ENCODE assay signal across 8 cellular contexts in genomic region chr14:68790656-68791077, GRCh38.
DNase-seq lines count a peak whose midpoint lies in the region; ATAC-seq and TF ChIP-seq lines count a peak whose summit lies in the region.

No MANE protein-coding gene starts in this region.

- H3K27me3 ChIP-seq in OCI-LY3 (ENCODE audit: low read depth, low read length) (no peaks in the 10 kb centered on the region), iPS-20b (ENCODE audit: insufficient read depth, low read length) (no peaks in the 10 kb centered on the region)

- H3K4me1 ChIP-seq in OCI-LY3 (ENCODE audit: low read length) (peaks cover 56% of the 10 kb centered on the region), iPS-20b (ENCODE audit: insufficient read depth, low read length) (peaks cover 9% of the 10 kb centered on the region; the same call in 1 of the 2 replicates)

- peaks cover 20% of the 10 kb centered on the region for H3K36me3 Mint-ChIP-seq in activated naive CD8-positive, alpha-beta T cell

- TF ChIP-seq CTCF in AG10803 (conservative IDR thresholded peaks at IDR 0.05; ENCODE audit: low read length) (no peak), OCI-LY3 (IDR thresholded peaks at IDR 0.05; ENCODE audit: low read depth, low read length) (no peak)

- H3K9me3 Mint-ChIP-seq in activated naive CD8-positive, alpha-beta T cell (ENCODE audit: low read depth): no peaks in the 10 kb centered on the region

- peak overlapping the region; percentile 89 for H3K4me2 ChIP-seq in OCI-LY3 (ENCODE audit: low read length)

- H3K4me3 ChIP-seq in AG10803 (ENCODE audit: low read length) (peak overlapping the region; percentile 100), OCI-LY3 (ENCODE audit: low read length) (peak overlapping the region; percentile 89), iPS-20b (ENCODE audit: low read length) (peak overlapping the region; percentile 100)

- H3K36me3 ChIP-seq in OCI-LY3 (replicated peaks; ENCODE audit: low read depth, low read length) (peaks cover 54% of the 10 kb centered on the region), iPS-20b (ENCODE audit: insufficient read depth, low read depth, low read length) (peaks cover 63% of the 10 kb centered on the region)

- H3K79me2 ChIP-seq in OCI-LY3 (ENCODE audit: low read length): peaks cover 65% of the 10 kb centered on the region

- ATAC-seq in HG02852 (IDR thresholded peaks at IDR 0.05; ENCODE audit: unreplicated experiment) (no peak), HG03442 (IDR thresholded peaks at IDR 0.05; ENCODE audit: unreplicated experiment) (no peak)

- peak overlapping the region; percentile 99 for H3K4me3 Mint-ChIP-seq in activated naive CD8-positive, alpha-beta T cell

- H3K9ac ChIP-seq in OCI-LY3 (ENCODE audit: low read length) (peak overlapping the region; percentile 99), iPS-20b (ENCODE audit: low read depth, low read length) (peak overlapping the region; percentile 100; the same call in 1 of the 2 replicates)

- H3K4me1 Mint-ChIP-seq in activated naive CD8-positive, alpha-beta T cell (ENCODE audit: low read depth): peaks cover 50% of the 10 kb centered on the region

- peak overlapping the region; percentile 99 for H3K27ac Mint-ChIP-seq in activated naive CD8-positive, alpha-beta T cell

- H3K27ac ChIP-seq in OCI-LY3 (ENCODE audit: low read length) (peak overlapping the region; percentile 92), iPS-20b (ENCODE audit: low read length) (no peak overlapping the region)

- no peaks in the 10 kb centered on the region for H3K27me3 Mint-ChIP-seq in activated naive CD8-positive, alpha-beta T cell

- peaks cover 45% of the 10 kb centered on the region for H4K20me1 ChIP-seq in OCI-LY3 (ENCODE audit: insufficient read depth, low read length)

- H3K9me3 ChIP-seq in OCI-LY3 (ENCODE audit: insufficient read depth, low read length): no peaks in the 10 kb centered on the region
- H3K9me3 ChIP-seq in iPS-20b (ENCODE audit: insufficient read depth, low read depth, low read length): no peaks in the 10 kb centered on the region

- no peak overlapping the region for H2AFZ ChIP-seq in OCI-LY3 (ENCODE audit: low read depth, low read length)

- no peak for DNase-seq in AG10803 (ENCODE audit: low read depth)
- peak; percentile 51 for DNase-seq in stimulated activated CD4-positive, alpha-beta T cell treated with anti-CD3 and anti-CD28 coated beads, Interleukin-2, amount 100 ng/mL, for 4 hours (ENCODE audit: low read depth)
- no peak for DNase-seq in UCSD-AML1 (lab: John Stamatoyannopoulos, UW; ENCODE audit: unreplicated experiment)
